9 cellular contexts compared by ENCODE assay signal in the genomic region with DNA sequence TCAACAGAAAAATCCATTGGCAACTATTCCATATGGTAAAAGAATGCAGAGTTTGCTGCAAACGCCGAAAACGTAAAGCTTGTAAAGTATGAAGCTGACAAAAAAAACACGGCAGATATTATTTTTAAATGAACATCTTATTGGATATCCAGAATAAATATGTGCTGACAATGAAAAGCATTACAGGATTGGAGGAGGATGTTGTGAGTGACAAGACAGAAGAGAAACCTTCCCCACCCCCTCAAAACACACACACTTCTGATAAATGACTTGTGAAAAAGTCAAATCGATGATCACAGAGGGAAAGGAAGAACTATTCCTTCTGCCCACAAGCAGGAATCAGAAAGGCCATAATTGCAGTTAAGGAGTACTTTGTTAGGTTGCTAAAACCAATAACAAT. TPM values are rescaled to one million over a fixed set of nuclear protein-coding genes. Genes with fewer than 3 reads are reported as not detected.
"Had no signal": no experiment of that assay in that cellular context is flagged by ENCODE, and none has a peak within 500 bp of the region (broad histone marks: within the 10 kb centered on the region; RNA-seq: fewer than 3 reads in every experiment).

No MANE protein-coding gene starts in this region.

- ATAC-seq: GM12878 had no signal

- FAIRE-seq: G401.6, GM12878, GM12891, GM12892, GM18507, GM19239 had no signal

- H3K4me3 ChIP-seq: GM12878 had no signal

- DNase-seq: GDM1, GF-D8 had no signal

RNA-seq across cellular contexts. Expression of gene CLCN1, which starts 32.0 kb away (rescaled TPM):
- total RNA-seq: G401, GM12878 had no signal
